Comparison of ENCODE assay signal across 8 cellular contexts in genomic region chr16:9090101-9090959, GRCh38. TPM values are rescaled to one million over a fixed set of nuclear protein-coding genes. Genes with fewer than 3 reads are reported as not detected.
DNase-seq lines count a peak whose midpoint lies in the region; ATAC-seq, FAIRE-seq and TF ChIP-seq lines count a peak whose summit lies in the region.

No MANE protein-coding gene starts in this region.

- CTCF ChIA-PET in mammary epithelial cell (lab: Charles Lee; ENCODE audit: low non-redundant PET): no interaction called here

- H3K79me2 ChIP-seq in mammary epithelial cell (ENCODE audit: insufficient read depth, low read length): peaks cover 39% of the 10 kb centered on the region
- peaks cover 39% of the 10 kb centered on the region for H3K79me2 ChIP-seq in keratinocyte (ENCODE audit: control insufficient read depth, insufficient read depth, low read length)

- H3K27me3 ChIP-seq in H7 (ENCODE audit: control insufficient read depth, insufficient read depth, low read length) (no peaks in the 10 kb centered on the region; the same call in 1 of the 2 replicates), mammary epithelial cell (ENCODE audit: insufficient read depth, low read length) (no peaks in the 10 kb centered on the region), keratinocyte (ENCODE audit: control insufficient read depth, extremely low read depth, insufficient read depth, low read length) (no peaks in the 10 kb centered on the region)

- in situ Hi-C loops in mammary epithelial cell (cut with MboI; ENCODE audit: low sequenced_read_pairs in 2 of 2): no loop called here

- peak overlapping the region; percentile 86 for H3K4me2 ChIP-seq in mammary epithelial cell (ENCODE audit: insufficient read depth, low read depth, low read length)
- H3K4me2 ChIP-seq in keratinocyte (ENCODE audit: control insufficient read depth, extremely low read depth, insufficient read depth, low read depth, low read length): peak overlapping the region; percentile 86

- H3K9me3 ChIP-seq in mammary epithelial cell (replicated peaks; ENCODE audit: insufficient read depth, low read length) (no peaks in the 10 kb centered on the region), keratinocyte (ENCODE audit: control insufficient read depth, low read depth, low read length) (no peaks in the 10 kb centered on the region)

- H3K4me1 ChIP-seq in mammary epithelial cell (ENCODE audit: insufficient read depth, low read length): peaks cover 18% of the 10 kb centered on the region
- peaks cover 17% of the 10 kb centered on the region for H3K4me1 ChIP-seq in keratinocyte (ENCODE audit: control insufficient read depth, extremely low read depth, insufficient read depth, low read length)

- WGBS in mammary epithelial cell (ENCODE audit: low coverage, missing lambda C conversion rate): 60% methylated on average over 16 of the region's 85 CpGs

- H3K9me1 ChIP-seq in keratinocyte (ENCODE audit: control insufficient read depth, extremely low read depth, insufficient read depth, low read length): no peaks in the 10 kb centered on the region

- H4K20me1 ChIP-seq in mammary epithelial cell (ENCODE audit: insufficient read depth, low read length) (peaks cover 15% of the 10 kb centered on the region), keratinocyte (ENCODE audit: control insufficient read depth, extremely low read depth, insufficient read depth, low read length) (peaks cover 13% of the 10 kb centered on the region)

- dilution Hi-C loops in mammary epithelial cell (cut with HindIII; ENCODE audit: low sequenced_read_pairs): no loop called here
- dilution Hi-C loops in keratinocyte (cut with MboI; ENCODE audit: extremely low pct_ligation_motif_present, low sequenced_read_pairs): no loop called here

- H3K27ac ChIP-seq in mammary epithelial cell (ENCODE audit: insufficient read depth, low read depth, low read length) (peak overlapping the region; percentile 52), keratinocyte (ENCODE audit: control insufficient read depth, insufficient read depth, low read length) (peak overlapping the region; percentile 81)

- H3K9ac ChIP-seq in mammary epithelial cell (ENCODE audit: insufficient read depth, low read length) (peak overlapping the region; percentile 39), keratinocyte (ENCODE audit: control insufficient read depth, extremely low read depth, insufficient read depth, low read length) (peak overlapping the region; percentile 77)

- peak; percentile 81 for DNase-seq in H7
- DNase-seq in T-helper 9 cell: peak; percentile 25
- no peak for DNase-seq in mammary epithelial cell
- no peak for DNase-seq in keratinocyte (ENCODE audit: low read depth, low spot score)
- DNase-seq in stimulated activated CD4-positive, alpha-beta T cell treated with anti-CD3 and anti-CD28 coated beads, Interleukin-15, amount 100 ng/mL, for 48 hours (ENCODE audit: low read depth in 2 of 2): peak; percentile 40 to 41
- no peak for DNase-seq in NCI-H2196 treated with DMSO at 0.1 percent for 48 hours (lab: John Stamatoyannopoulos, UW; ENCODE audit: unreplicated experiment)
- no peak for DNase-seq in RCC 7860 (ENCODE audit: low spot score)

- H3K36me3 ChIP-seq in H7 (replicated peaks; ENCODE audit: control insufficient read depth, insufficient read depth, low read length) (peaks cover 2% of the 10 kb centered on the region; the same call in 1 of the 2 replicates), mammary epithelial cell (ENCODE audit: insufficient read depth, low read length) (peaks cover 13% of the 10 kb centered on the region), keratinocyte (ENCODE audit: control insufficient read depth in 2 of 2, extremely low read depth in 1 of 2, insufficient read depth in 2 of 2, low read length in 2 of 2) (peaks cover 11 to 13% of the 10 kb centered on the region in 2 experiments)

- TSS peak; percentile 87 for BruUV-seq in mammary epithelial cell (replicated peaks; lab: Mats Ljungman, UMichigan)

- no peak for ATAC-seq in GM21360 (IDR thresholded peaks at IDR 0.05; ENCODE audit: unreplicated experiment)

- no peak for TF ChIP-seq CTCF in mammary epithelial cell (conservative IDR thresholded peaks at IDR 0.05 in 1 of 2, IDR thresholded peaks at IDR 0.05 in 1 of 2; ENCODE audit: extremely low read depth in 1 of 2, insufficient read depth in 1 of 2, low read depth in 1 of 2, low read length in 2 of 2)
- no peak for TF ChIP-seq CTCF in keratinocyte (optimal IDR thresholded peaks at IDR 0.05 in 1 of 3, IDR thresholded peaks at IDR 0.05 in 1 of 3, conservative IDR thresholded peaks at IDR 0.05 in 1 of 3; ENCODE audit: extremely low read depth in 1 of 3, insufficient read depth in 2 of 3, low read length in 3 of 3)

- H3K4me3 ChIP-seq in H7 (ENCODE audit: insufficient read depth, low read depth, low read length) (peak overlapping the region; percentile 75), mammary epithelial cell (replicated peaks in 1 of 3; ENCODE audit: insufficient read depth in 1 of 3, low read depth in 2 of 3, low read length in 3 of 3) (peak overlapping the region; percentile 47 to 72 (median 52)), keratinocyte (ENCODE audit: control insufficient read depth in 2 of 3, extremely low read depth in 1 of 3, insufficient read depth in 2 of 3, low read depth in 1 of 3, low read length in 3 of 3) (peak overlapping the region; percentile 43 to 70 (median 60))

- intact Hi-C loops in mammary epithelial cell (cut with micrococcal nuclease): loop anchor here (10.0 kb wide), 1 partner anchor 126 kb away; the partner anchor contains the start of gene USP7

- no peak for FAIRE-seq in keratinocyte (lab: Jason Lieb, UNC)
- FAIRE-seq in RCC 7860 (lab: Jason Lieb, UNC): no peak

- H2AFZ ChIP-seq in mammary epithelial cell (ENCODE audit: low read depth, low read length) (peak overlapping the region; percentile 65), keratinocyte (ENCODE audit: control insufficient read depth, low read length) (peak overlapping the region; percentile 56)

RNA-seq across cellular contexts. Expression of gene HAPSTR1, which starts 1.1 kb away (rescaled TPM):
- 40.3 and 44.0 TPM in 2 replicates for total RNA-seq in H7 (2014; rRNA removed; shearing (Covaris generic))
- total RNA-seq in mammary epithelial cell: 100 to 1,000 TPM in 1 of 2 donors, 10 to 100 TPM in 1; 92.6 to 124 TPM
- polyA plus RNA-seq in mammary epithelial cell (21.6 TPM), keratinocyte (34.0 to 46.5 TPM (median 36.7 TPM) in 3 replicates)
- polyA minus RNA-seq in mammary epithelial cell (84.4 TPM), keratinocyte (38.3 to 71.0 TPM (median 45.7 TPM) in 3 replicates)
- polyA plus RNA-seq in keratinocyte (2011; ENCODE audit: low read depth): 35.9 TPM
- 32.7 and 52.5 TPM in 2 replicates for polyA plus RNA-seq in keratinocyte (2011; cell fraction: cytosol; rRNA removed)
- polyA plus RNA-seq in keratinocyte (2011; cell fraction: nucleus; rRNA removed): 57.5 and 66.9 TPM in 2 replicates
- polyA plus RNA-seq in keratinocyte (2012; ENCODE audit: low replicate concordance): 36.2 and 43.6 TPM in 2 replicates
- polyA minus RNA-seq in keratinocyte (2011; cell fraction: cytosol; rRNA and poly(A)+ RNA removed): 41.2 TPM
- polyA minus RNA-seq in keratinocyte (2011; cell fraction: nucleus; rRNA and poly(A)+ RNA removed): 29.2 and 67.5 TPM in 2 replicates

Comparison
In these comparisons a context has a peak if more than half of its experiments do, and no peak if none do; other contexts are left out.
1. DNase-seq: peak in H7 (single experiment), T-helper 9 cell (single experiment) and stimulated activated CD4-positive, alpha-beta T cell treated with anti-CD3 and anti-CD28 coated beads, Interleukin-15, amount 100 ng/mL, for 48 hours (2 of 2); none in mammary epithelial cell (single experiment), keratinocyte (single experiment), NCI-H2196 treated with DMSO at 0.1 percent for 48 hours (single experiment) and RCC 7860 (single experiment).
2. Peak in every context shown above with its lines, with median percentiles within 50 percentile points of each other: H3K4me3 ChIP-seq.